24 cellular contexts compared by ENCODE assay signal in the genomic region with DNA sequence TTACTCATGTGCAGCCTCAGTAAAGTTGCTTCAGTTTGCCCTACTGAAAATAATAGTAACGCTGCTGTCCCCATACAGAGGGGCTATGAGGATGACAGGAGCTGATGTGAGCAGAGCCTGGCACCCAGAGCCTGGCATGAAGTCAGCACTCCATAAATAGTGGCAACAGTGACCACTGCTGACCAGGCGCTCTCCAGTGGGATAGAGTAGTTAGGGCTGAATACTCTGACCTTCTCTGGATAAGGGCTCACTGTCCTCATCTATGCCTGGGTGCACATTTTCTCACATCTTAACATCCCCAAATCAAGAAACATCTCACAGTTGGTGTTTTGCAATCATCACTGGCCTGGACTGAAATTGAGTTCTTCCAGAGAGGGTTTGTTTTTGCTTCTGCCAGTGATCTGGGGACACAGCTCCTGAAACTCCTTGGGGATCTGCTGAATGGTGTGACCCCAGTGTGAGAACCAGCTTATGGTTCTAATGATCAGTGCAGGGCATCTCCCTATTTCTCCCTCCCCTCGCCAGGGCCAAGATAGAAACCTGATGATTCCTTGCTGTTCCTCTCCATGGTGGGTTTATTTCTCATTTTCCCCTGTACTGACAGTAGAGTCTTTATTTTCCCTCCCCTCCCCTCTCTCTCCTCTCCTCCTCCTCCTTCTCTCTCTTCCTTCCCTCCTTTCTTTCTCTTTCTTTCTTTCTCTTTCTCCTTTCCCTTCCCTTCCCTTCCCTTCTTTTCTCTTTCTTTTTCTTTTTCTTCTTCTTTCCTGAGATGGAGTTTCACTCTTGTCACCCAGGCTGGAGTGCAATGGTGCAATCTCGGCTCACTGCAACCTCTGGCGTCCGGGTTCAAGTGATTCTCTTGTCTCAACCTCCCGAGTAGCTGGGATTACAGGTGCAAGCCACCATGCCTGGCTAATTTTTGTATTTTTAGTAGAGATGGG. TPM values are rescaled to one million over a fixed set of nuclear protein-coding genes. Genes with fewer than 3 reads are reported as not detected.
DNase-seq lines count a peak whose midpoint lies in the region; ATAC-seq and TF ChIP-seq lines count a peak whose summit lies in the region.
"Had no signal": no experiment of that assay in that cellular context is flagged by ENCODE, and none has a peak within 500 bp of the region (broad histone marks: within the 10 kb centered on the region; RNA-seq: fewer than 3 reads in every experiment).

No MANE protein-coding gene starts in this region.

- H3K9me3 ChIP-seq in IMR-90 (ENCODE audit: control insufficient read depth, insufficient read depth, low read length) = no peaks in the 10 kb centered on the region
- H3K9me3 ChIP-seq: HAP-1 had no signal

- no peak overlapping the region for H4K5ac ChIP-seq in IMR-90 (ENCODE audit: low read depth, low read length)

- H3K4me1 ChIP-seq in IMR-90 (ENCODE audit: control insufficient read depth, insufficient read depth, low read length) = no peaks in the 10 kb centered on the region

- H2BK15ac ChIP-seq in IMR-90 (ENCODE audit: low read depth, low read length) = no peak overlapping the region

- no peak overlapping the region for H2BK120ac ChIP-seq in IMR-90 (ENCODE audit: low read depth, low read length)

- no peak overlapping the region for H3K14ac ChIP-seq in IMR-90 (replicated peaks; ENCODE audit: low read depth, low read length)

- intact Hi-C loops in IMR-90 (cut with micrococcal nuclease) = no loop called here
- intact Hi-C loops in head of caudate nucleus (cut with DNase I) = loop anchor here (10.0 kb wide), 1 partner anchor 188 kb away; no protein-coding TSS in a partner anchor

- H3K27me3 Mint-ChIP-seq in progenitor cell of endocrine pancreas = peaks cover 66% of the 10 kb centered on the region

- no peak overlapping the region for H3K18ac ChIP-seq in IMR-90 (ENCODE audit: low read depth, low read length)

- in situ Hi-C loops in IMR-90 (cut with MboI; ENCODE audit: low sequenced_read_pairs) = no loop called here

- no peak overlapping the region for H4K91ac ChIP-seq in IMR-90 (ENCODE audit: insufficient read depth, low read depth, low read length)

- no peak overlapping the region for H3K23ac ChIP-seq in IMR-90 (ENCODE audit: low read depth, low read length)

- H2BK20ac ChIP-seq in IMR-90 (ENCODE audit: low read depth, low read length) = no peak overlapping the region

- POLR2A ChIA-PET in IMR-90 (lab: Charles Lee; ENCODE audit: unreplicated experiment) = no interaction called here

- no peak for TF ChIP-seq RAD21 in IMR-90 (IDR thresholded peaks at IDR 0.05; ENCODE audit: low read length)

- 86% methylated on average over 1 of the region's 7 CpGs; no CpG with 5 or more reads in 1 of the 2 experiments for WGBS in IMR-90 (ENCODE audit: extremely low coverage in 2 of 2, insufficient read length in 1 of 2), 2 experiments

- H3K4me1 Mint-ChIP-seq in progenitor cell of endocrine pancreas (ENCODE audit: low read depth) = peaks cover 26% of the 10 kb centered on the region

- H3K4ac ChIP-seq in IMR-90 (ENCODE audit: low read depth, low read length) = no peak overlapping the region

- TF ChIP-seq CTCF in IMR-90 (conservative IDR thresholded peaks at IDR 0.05; ENCODE audit: low read depth, low read length) (no peak), progenitor cell of endocrine pancreas (IDR thresholded peaks at IDR 0.05; ENCODE audit: unreplicated experiment) (no peak)

- H2AK9ac ChIP-seq in IMR-90 (replicated peaks; ENCODE audit: low read depth, low read length, poor library complexity) = no peak overlapping the region

- no peak overlapping the region for H3K56ac ChIP-seq in IMR-90 (ENCODE audit: extremely low read depth, insufficient read depth, low read length)

- H2AK5ac ChIP-seq in IMR-90 (ENCODE audit: low read depth, low read length) = no peak overlapping the region

- H3K9me1 ChIP-seq in IMR-90 (ENCODE audit: insufficient read depth, low read length) = no peaks in the 10 kb centered on the region

- no peak overlapping the region for H3K9ac ChIP-seq in IMR-90 (ENCODE audit: low read depth, low read length)

- TF ChIP-seq POLR2A in IMR-90 (IDR thresholded peaks at IDR 0.05; ENCODE audit: low read depth, low read length) = no peak

- DNase-seq in DMS 273 (lab: John Stamatoyannopoulos, UW; ENCODE audit: unreplicated experiment) (peak; percentile 11), DMS 273 treated with DMSO at 0.1 percent for 48 hours (lab: John Stamatoyannopoulos, UW) (no peak), IMR-90 (no peak), head of caudate nucleus (peak in 28 of 42 donors; percentile 52 to 80 (median 64)), progenitor cell of endocrine pancreas (ENCODE audit: low spot score, unreplicated experiment) (no peak), NCI-H1694 (lab: John Stamatoyannopoulos, UW) (no peak)
- DNase-seq: activated CD4-positive, alpha-beta T cell treated with anti-CD3 and anti-CD28 coated beads, Interleukin-2, amount 50 U/mL, for 1 hour; activated naive CD4-positive, alpha-beta T cell; activated T-cell treated with anti-CD3 and anti-CD28 coated beads for 4 hours; COR-L47; effector CD4-positive, alpha-beta T cell; left colon; NCI-H1930; occipital lobe; stimulated activated CD4-positive, alpha-beta T cell treated with anti-CD3 and anti-CD28 coated beads, Interleukin-2, amount 100 ng/mL, for 24 hours; stimulated activated naive CD4-positive, alpha-beta T cell treated with Interleukin-2 at 50 U/mL for 16 hours; trophoblast cell had no signal

- no peak overlapping the region for H2BK5ac ChIP-seq in IMR-90 (ENCODE audit: low read depth, low read length, poor library complexity, severe bottlenecking)

- H4K8ac ChIP-seq in IMR-90 (ENCODE audit: low read depth in 2 of 2, low read length in 2 of 2) = no peak overlapping the region

- peaks cover 74% of the 10 kb centered on the region for H3K27me3 ChIP-seq in IMR-90 (ENCODE audit: control insufficient read depth, insufficient read depth, low read length)

- H3K27ac Mint-ChIP-seq in progenitor cell of endocrine pancreas = peak overlapping the region; percentile 44
- H3K27ac Mint-ChIP-seq: B cell had no signal

- no peaks in the 10 kb centered on the region for H3K36me3 ChIP-seq in IMR-90 (ENCODE audit: control insufficient read depth, insufficient read depth, low read length)
- H3K36me3 ChIP-seq: HAP-1 had no signal

- CTCF ChIA-PET in IMR-90 (lab: Yijun Ruan, JAX) = no interaction called here

- dilution Hi-C loops in IMR-90 (cut with HindIII; ENCODE audit: low sequenced_read_pairs, unreplicated experiment) = no loop called here

- ATAC-seq in IMR-90 (ENCODE audit: low read depth) (no peak), HG02938 (IDR thresholded peaks at IDR 0.05; ENCODE audit: unreplicated experiment) (no peak), HG03469 (IDR thresholded peaks at IDR 0.05; ENCODE audit: unreplicated experiment) (no peak)
- ATAC-seq: esophagus mucosa, left colon had no signal

- peak overlapping the region; percentile 14 for H2AFZ ChIP-seq in IMR-90 (replicated peaks; ENCODE audit: low read length, poor library complexity)

- H3K4me3 Mint-ChIP-seq in progenitor cell of endocrine pancreas (ENCODE audit: low read depth) = no peak overlapping the region
- H3K4me3 Mint-ChIP-seq: B cell; central memory CD8-positive, alpha-beta T cell had no signal

- H3K4me2 ChIP-seq in IMR-90 (ENCODE audit: low read depth, low read length) = no peak overlapping the region

- no peaks in the 10 kb centered on the region for H3K79me1 ChIP-seq in IMR-90 (ENCODE audit: low read depth in 1 of 2, low read length in 2 of 2)

- H4K20me1 ChIP-seq in IMR-90 (ENCODE audit: insufficient read depth, low read length) = no peaks in the 10 kb centered on the region

- no TSS peak for BruUV-seq in IMR-90 (replicated peaks; lab: Mats Ljungman, UMichigan)

- H3K9me3 Mint-ChIP-seq in progenitor cell of endocrine pancreas (ENCODE audit: low read depth) = no peaks in the 10 kb centered on the region
- H3K9me3 Mint-ChIP-seq: central memory CD8-positive, alpha-beta T cell had no signal

- no peak overlapping the region for H3K4me3 ChIP-seq in IMR-90 (ENCODE audit: insufficient read depth, low read depth, low read length)
- H3K4me3 ChIP-seq: HAP-1 had no signal

- H3K27ac ChIP-seq in IMR-90 (ENCODE audit: insufficient read depth, low read length) = no peak overlapping the region
- H3K27ac ChIP-seq: 22Rv1 had no signal

- H3K36me3 Mint-ChIP-seq in progenitor cell of endocrine pancreas (ENCODE audit: insufficient read depth) = no peaks in the 10 kb centered on the region

TF ChIP-seq in IMR-90, 13 proteins besides CTCF, POLR2A, EP300 and RAD21 (continues in another document):
- TF ChIP-seq MXI1 (IDR thresholded peaks at IDR 0.05; ENCODE audit: borderline replicate concordance, low read depth, low read length) (no peak), BHLHE40 (IDR thresholded peaks at IDR 0.05; ENCODE audit: low read depth, low read length) (no peak), RCOR1 (IDR thresholded peaks at IDR 0.05; ENCODE audit: insufficient replicate concordance, low read length) (no peak), FOS (IDR thresholded peaks at IDR 0.05; ENCODE audit: low read depth, low read length) (no peak), MAZ (IDR thresholded peaks at IDR 0.05; ENCODE audit: borderline replicate concordance, low read depth, low read length) (no peak), CHD1 (IDR thresholded peaks at IDR 0.05; ENCODE audit: low read depth, low read length) (no peak), NFE2L2 (IDR thresholded peaks at IDR 0.05; ENCODE audit: low read depth, low read length) (no peak)
- TF ChIP-seq, protein P1, sequence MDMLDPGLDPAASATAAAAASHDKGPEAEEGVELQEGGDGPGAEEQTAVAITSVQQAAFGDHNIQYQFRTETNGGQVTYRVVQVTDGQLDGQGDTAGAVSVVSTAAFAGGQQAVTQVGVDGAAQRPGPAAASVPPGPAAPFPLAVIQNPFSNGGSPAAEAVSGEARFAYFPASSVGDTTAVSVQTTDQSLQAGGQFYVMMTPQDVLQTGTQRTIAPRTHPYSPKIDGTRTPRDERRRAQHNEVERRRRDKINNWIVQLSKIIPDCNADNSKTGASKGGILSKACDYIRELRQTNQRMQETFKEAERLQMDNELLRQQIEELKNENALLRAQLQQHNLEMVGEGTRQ (IDR thresholded peaks at IDR 0.05; ENCODE audit: low read depth, low read length) = no peak
- TF ChIP-seq, protein P2, sequence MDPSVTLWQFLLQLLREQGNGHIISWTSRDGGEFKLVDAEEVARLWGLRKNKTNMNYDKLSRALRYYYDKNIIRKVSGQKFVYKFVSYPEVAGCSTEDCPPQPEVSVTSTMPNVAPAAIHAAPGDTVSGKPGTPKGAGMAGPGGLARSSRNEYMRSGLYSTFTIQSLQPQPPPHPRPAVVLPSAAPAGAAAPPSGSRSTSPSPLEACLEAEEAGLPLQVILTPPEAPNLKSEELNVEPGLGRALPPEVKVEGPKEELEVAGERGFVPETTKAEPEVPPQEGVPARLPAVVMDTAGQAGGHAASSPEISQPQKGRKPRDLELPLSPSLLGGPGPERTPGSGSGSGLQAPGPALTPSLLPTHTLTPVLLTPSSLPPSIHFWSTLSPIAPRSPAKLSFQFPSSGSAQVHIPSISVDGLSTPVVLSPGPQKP (IDR thresholded peaks at IDR 0.05; ENCODE audit: borderline replicate concordance, low read depth, low read length) = no peak

RNA-seq across cellular contexts. Expression of a gene that starts 3.5 kb away (rescaled TPM):
- total RNA-seq in IMR-90 (2012; rRNA removed) (not detected in 2 replicates), progenitor cell of endocrine pancreas (1.8 and 3.6 TPM in 2 replicates)
- not detected in 2 replicates for polyA plus RNA-seq in IMR-90 (2012; rRNA removed)
- polyA plus RNA-seq in IMR-90 (2012; cell fraction: cytosol; rRNA removed) = not detected in 2 replicates
- not detected in 2 replicates for polyA plus RNA-seq in IMR-90 (2012; cell fraction: nucleus; rRNA removed; ENCODE audit: low replicate concordance)

Comparison
In these comparisons a context has a peak if more than half of its experiments do, and no peak if none do; other contexts are left out.
1. DNase-seq: peak in DMS 273 (single experiment) and head of caudate nucleus (28 of 42); none in DMS 273 treated with DMSO at 0.1 percent for 48 hours (single experiment), IMR-90 (single experiment), progenitor cell of endocrine pancreas (single experiment) and NCI-H1694 (single experiment).